ENCODE assay signal across 10 cellular contexts in the genomic region with DNA sequence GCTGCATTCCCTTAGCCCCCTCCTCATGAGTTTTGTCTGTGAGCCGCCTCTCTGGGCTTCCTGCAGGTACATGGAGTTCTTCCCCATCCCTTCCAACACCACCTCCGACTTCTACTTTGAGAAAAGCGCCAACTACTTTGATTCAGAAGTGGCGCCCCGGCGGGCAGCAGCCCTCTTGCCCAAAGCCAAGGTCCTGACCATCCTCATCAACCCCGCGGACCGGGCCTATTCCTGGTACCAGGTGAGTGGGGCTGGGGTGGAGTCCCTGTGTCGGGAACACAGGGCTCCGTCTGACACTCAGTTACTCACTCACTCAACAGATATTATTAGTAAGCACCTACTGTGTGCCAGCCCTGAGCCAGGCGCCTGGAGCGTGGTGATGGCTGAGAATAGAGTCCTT.
"Had no signal": no experiment of that assay in that cellular context is flagged by ENCODE, and none has a peak within 500 bp of the region (broad histone marks: within the 10 kb centered on the region; RNA-seq: fewer than 3 reads in every experiment).

No MANE protein-coding gene starts in this region.

- H3K36me3 ChIP-seq: neural progenitor cell had no signal

- H3K9me3 ChIP-seq: heart left ventricle, tibial nerve had no signal

- H2AFZ ChIP-seq: neural progenitor cell had no signal

- H3K27me3 ChIP-seq: cardiac muscle cell, dorsolateral prefrontal cortex, heart left ventricle, neural progenitor cell, tibial nerve had no signal

- H3K4me1 ChIP-seq: neural progenitor cell had no signal

- H3K27ac ChIP-seq: cardiac muscle cell, neural progenitor cell had no signal

- DNase-seq: cerebellar nuclear complex, kidney, occipital lobe had no signal

- H3K4me2 ChIP-seq: neural progenitor cell had no signal

- H3K9ac ChIP-seq: neural progenitor cell had no signal

- H3K4me3 ChIP-seq: cardiac muscle cell, coronary artery, dorsolateral prefrontal cortex, heart left ventricle, neural progenitor cell, skin epidermis, tibial nerve had no signal
